ENCODE assay signal across 1 cellular context in genomic region chr5:64768358-64769312, GRCh38.
A peak's percentile ranks its signal among the peaks of the same experiment; 100 is the strongest.
TF ChIP-seq lines count a peak whose summit lies in the region.

A gene with protein sequence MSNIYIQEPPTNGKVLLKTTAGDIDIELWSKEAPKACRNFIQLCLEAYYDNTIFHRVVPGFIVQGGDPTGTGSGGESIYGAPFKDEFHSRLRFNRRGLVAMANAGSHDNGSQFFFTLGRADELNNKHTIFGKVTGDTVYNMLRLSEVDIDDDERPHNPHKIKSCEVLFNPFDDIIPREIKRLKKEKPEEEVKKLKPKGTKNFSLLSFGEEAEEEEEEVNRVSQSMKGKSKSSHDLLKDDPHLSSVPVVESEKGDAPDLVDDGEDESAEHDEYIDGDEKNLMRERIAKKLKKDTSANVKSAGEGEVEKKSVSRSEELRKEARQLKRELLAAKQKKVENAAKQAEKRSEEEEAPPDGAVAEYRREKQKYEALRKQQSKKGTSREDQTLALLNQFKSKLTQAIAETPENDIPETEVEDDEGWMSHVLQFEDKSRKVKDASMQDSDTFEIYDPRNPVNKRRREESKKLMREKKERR (plus strand): TSS chr5:64768930. CDS start chr5:64769147, 217 bp downstream.
SREK1IP1 (minus strand) TSS chr5:64768691; CDS start chr5:64768517, 174 bp downstream.

TF ChIP-seq in K562, 482 proteins besides CTCF, POLR2A, EP300 and RAD21 (continued from another document and continues in another):
- TF ChIP-seq, protein P1, sequence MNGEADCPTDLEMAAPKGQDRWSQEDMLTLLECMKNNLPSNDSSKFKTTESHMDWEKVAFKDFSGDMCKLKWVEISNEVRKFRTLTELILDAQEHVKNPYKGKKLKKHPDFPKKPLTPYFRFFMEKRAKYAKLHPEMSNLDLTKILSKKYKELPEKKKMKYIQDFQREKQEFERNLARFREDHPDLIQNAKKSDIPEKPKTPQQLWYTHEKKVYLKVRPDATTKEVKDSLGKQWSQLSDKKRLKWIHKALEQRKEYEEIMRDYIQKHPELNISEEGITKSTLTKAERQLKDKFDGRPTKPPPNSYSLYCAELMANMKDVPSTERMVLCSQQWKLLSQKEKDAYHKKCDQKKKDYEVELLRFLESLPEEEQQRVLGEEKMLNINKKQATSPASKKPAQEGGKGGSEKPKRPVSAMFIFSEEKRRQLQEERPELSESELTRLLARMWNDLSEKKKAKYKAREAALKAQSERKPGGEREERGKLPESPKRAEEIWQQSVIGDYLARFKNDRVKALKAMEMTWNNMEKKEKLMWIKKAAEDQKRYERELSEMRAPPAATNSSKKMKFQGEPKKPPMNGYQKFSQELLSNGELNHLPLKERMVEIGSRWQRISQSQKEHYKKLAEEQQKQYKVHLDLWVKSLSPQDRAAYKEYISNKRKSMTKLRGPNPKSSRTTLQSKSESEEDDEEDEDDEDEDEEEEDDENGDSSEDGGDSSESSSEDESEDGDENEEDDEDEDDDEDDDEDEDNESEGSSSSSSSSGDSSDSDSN (IDR thresholded peaks at IDR 0.05; ENCODE audit: borderline replicate concordance in 1 of 2, low read depth in 2 of 2, low read length in 2 of 2), result peak; percentile 55 to 80; a peak in 2 of 4 replicates
- TF ChIP-seq KLF6 (CRISPR knock-in tag; IDR thresholded peaks at IDR 0.05; ENCODE audit: borderline replicate concordance), result no peak
- no peak for TF ChIP-seq MTA1 (IDR thresholded peaks at IDR 0.05; ENCODE audit: borderline replicate concordance)
- no peak for TF ChIP-seq SMARCC2 (IDR thresholded peaks at IDR 0.05; ENCODE audit: low read depth)
- no peak for TF ChIP-seq ZBTB2 (IDR thresholded peaks at IDR 0.05)
- TF ChIP-seq PURB (CRISPR knock-in tag; IDR thresholded peaks at IDR 0.05; ENCODE audit: low read depth), result no peak
- TF ChIP-seq MEIS2 (IDR thresholded peaks at IDR 0.05; ENCODE audit: partially characterized antibody), result no peak
- TF ChIP-seq MNT (conservative IDR thresholded peaks at IDR 0.05), result peak; percentile 76 to 83
- TF ChIP-seq GTF2A2 (tag; IDR thresholded peaks at IDR 0.05), result peak; percentile 64; the same call in 1 of the 2 replicates
- TF ChIP-seq RERE (CRISPR knock-in tag; IDR thresholded peaks at IDR 0.05; ENCODE audit: borderline replicate concordance), result no peak
- peak; percentile 28 to 33; a peak in 1 of 4 replicates for TF ChIP-seq TEAD1 (CRISPR knock-in tag; IDR thresholded peaks at IDR 0.05)
- peak; percentile 93 for TF ChIP-seq MBD2 (IDR thresholded peaks at IDR 0.05; ENCODE audit: borderline replicate concordance, low read depth)
- 0 out of 2 replicates have a peak, but pooled peaks have one; percentile 15 for TF ChIP-seq NCOR1 (IDR thresholded peaks at IDR 0.05)
- TF ChIP-seq EGR1 (conservative IDR thresholded peaks at IDR 0.05), result no peak
- no peak for TF ChIP-seq HBP1 (CRISPR knock-in tag; IDR thresholded peaks at IDR 0.05)
- no peak for TF ChIP-seq NELFE (IDR thresholded peaks at IDR 0.05; ENCODE audit: insufficient read depth, insufficient read length)
- TF ChIP-seq, protein P2, sequence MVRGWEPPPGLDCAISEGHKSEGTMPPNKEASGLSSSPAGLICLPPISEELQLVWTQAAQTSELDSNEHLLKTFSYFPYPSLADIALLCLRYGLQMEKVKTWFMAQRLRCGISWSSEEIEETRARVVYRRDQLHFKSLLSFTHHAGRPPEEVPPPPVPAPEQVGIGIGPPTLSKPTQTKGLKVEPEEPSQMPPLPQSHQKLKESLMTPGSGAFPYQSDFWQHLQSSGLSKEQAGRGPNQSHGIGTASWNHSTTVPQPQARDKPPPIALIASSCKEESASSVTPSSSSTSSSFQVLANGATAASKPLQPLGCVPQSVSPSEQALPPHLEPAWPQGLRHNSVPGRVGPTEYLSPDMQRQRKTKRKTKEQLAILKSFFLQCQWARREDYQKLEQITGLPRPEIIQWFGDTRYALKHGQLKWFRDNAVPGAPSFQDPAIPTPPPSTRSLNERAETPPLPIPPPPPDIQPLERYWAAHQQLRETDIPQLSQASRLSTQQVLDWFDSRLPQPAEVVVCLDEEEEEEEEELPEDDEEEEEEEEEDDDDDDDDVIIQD (CRISPR knock-in tag; IDR thresholded peaks at IDR 0.05), result no peak
- TF ChIP-seq HMGN3 (IDR thresholded peaks at IDR 0.05; ENCODE audit: borderline replicate concordance, extremely low read depth, insufficient read length, low read depth, low read length), result no peak
- 0 out of 2 replicates have a peak, but pooled peaks have one; percentile 39 for TF ChIP-seq CBX1 (IDR thresholded peaks at IDR 0.05; ENCODE audit: low read depth)
- no peak for TF ChIP-seq ZNF165 (CRISPR knock-in tag; IDR thresholded peaks at IDR 0.05; ENCODE audit: borderline replicate concordance)
- no peak for TF ChIP-seq ZNF174 (CRISPR knock-in tag; IDR thresholded peaks at IDR 0.05)
- TF ChIP-seq CBX3 (IDR thresholded peaks at IDR 0.05; ENCODE audit: borderline replicate concordance in 1 of 2, low read length in 2 of 2), result peak in 1 of 2 experiments; percentile 78; a peak in 1 of 3 replicates
- peak; percentile 57 for TF ChIP-seq RBM39 (optimal IDR thresholded peaks at IDR 0.05; ENCODE audit: low read depth, low read length)
- no peak for TF ChIP-seq SMAD1 (IDR thresholded peaks at IDR 0.05; ENCODE audit: low read depth, low read length, partially characterized antibody)
- no peak for TF ChIP-seq HDAC8 (tag; IDR thresholded peaks at IDR 0.05)
- TF ChIP-seq CTBP1 (IDR thresholded peaks at IDR 0.05; ENCODE audit: borderline replicate concordance), result peak; percentile 65; the same call in 1 of the 2 replicates
- TF ChIP-seq, protein P3, sequence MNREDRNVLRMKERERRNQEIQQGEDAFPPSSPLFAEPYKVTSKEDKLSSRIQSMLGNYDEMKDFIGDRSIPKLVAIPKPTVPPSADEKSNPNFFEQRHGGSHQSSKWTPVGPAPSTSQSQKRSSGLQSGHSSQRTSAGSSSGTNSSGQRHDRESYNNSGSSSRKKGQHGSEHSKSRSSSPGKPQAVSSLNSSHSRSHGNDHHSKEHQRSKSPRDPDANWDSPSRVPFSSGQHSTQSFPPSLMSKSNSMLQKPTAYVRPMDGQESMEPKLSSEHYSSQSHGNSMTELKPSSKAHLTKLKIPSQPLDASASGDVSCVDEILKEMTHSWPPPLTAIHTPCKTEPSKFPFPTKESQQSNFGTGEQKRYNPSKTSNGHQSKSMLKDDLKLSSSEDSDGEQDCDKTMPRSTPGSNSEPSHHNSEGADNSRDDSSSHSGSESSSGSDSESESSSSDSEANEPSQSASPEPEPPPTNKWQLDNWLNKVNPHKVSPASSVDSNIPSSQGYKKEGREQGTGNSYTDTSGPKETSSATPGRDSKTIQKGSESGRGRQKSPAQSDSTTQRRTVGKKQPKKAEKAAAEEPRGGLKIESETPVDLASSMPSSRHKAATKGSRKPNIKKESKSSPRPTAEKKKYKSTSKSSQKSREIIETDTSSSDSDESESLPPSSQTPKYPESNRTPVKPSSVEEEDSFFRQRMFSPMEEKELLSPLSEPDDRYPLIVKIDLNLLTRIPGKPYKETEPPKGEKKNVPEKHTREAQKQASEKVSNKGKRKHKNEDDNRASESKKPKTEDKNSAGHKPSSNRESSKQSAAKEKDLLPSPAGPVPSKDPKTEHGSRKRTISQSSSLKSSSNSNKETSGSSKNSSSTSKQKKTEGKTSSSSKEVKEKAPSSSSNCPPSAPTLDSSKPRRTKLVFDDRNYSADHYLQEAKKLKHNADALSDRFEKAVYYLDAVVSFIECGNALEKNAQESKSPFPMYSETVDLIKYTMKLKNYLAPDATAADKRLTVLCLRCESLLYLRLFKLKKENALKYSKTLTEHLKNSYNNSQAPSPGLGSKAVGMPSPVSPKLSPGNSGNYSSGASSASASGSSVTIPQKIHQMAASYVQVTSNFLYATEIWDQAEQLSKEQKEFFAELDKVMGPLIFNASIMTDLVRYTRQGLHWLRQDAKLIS (CRISPR knock-in tag; IDR thresholded peaks at IDR 0.05), result no peak; the same call in 1 of the 2 replicates
- TF ChIP-seq RCOR1 (IDR thresholded peaks at IDR 0.05; ENCODE audit: borderline replicate concordance in 1 of 2, low read depth in 2 of 2, low read length in 2 of 2), result 0 out of 4 replicates have a peak, but pooled peaks of 1 of the 2 experiments have one; percentile 12
- peak; percentile 99 for TF ChIP-seq ATF7 (IDR thresholded peaks at IDR 0.05)
- no peak for TF ChIP-seq E2F5 (CRISPR knock-in tag; IDR thresholded peaks at IDR 0.05)
- TF ChIP-seq POLR2AphosphoS5 (IDR thresholded peaks at IDR 0.05; ENCODE audit: control insufficient read depth, insufficient read depth, low read depth, low read length), result peak; percentile 83
- TF ChIP-seq ZBTB7A (IDR thresholded peaks at IDR 0.05; ENCODE audit: borderline replicate concordance, control insufficient read depth, low read depth, low read length), result peak; percentile 66; the same call in 1 of the 2 replicates
- TF ChIP-seq GTF2E2 (tag; IDR thresholded peaks at IDR 0.05), result peak; percentile 94
- peak; percentile 82 for TF ChIP-seq TAF9B (IDR thresholded peaks at IDR 0.05; ENCODE audit: partially characterized antibody)
- TF ChIP-seq EWSR1 (IDR thresholded peaks at IDR 0.05; ENCODE audit: borderline replicate concordance, low read depth, partially characterized antibody), result no peak
- 0 out of 2 replicates have a peak, but pooled peaks have one; percentile 64 for TF ChIP-seq RHOXF2B (CRISPR knock-in tag; conservative IDR thresholded peaks at IDR 0.05)
